ENCODE assay signal across 8 cellular contexts in genomic region chr7:44131173-44132009, GRCh38. TPM values are rescaled to one million over a fixed set of nuclear protein-coding genes. Genes with fewer than 3 reads are reported as not detected.
A peak's percentile ranks its signal among the peaks of the same experiment; 100 is the strongest.
DNase-seq lines count a peak whose midpoint lies in the region; ATAC-seq and TF ChIP-seq lines count a peak whose summit lies in the region.

No MANE protein-coding gene starts in this region.

- H3K9me3 ChIP-seq in DOHH2 (ENCODE audit: control insufficient read depth, insufficient read depth, low read length) (no peaks in the 10 kb centered on the region), liver (ENCODE audit: control insufficient read depth in 4 of 4, low read length in 3 of 4) (no peaks in the 10 kb centered on the region)

- H3K27me3 Mint-ChIP-seq in activated CD8-positive, alpha-beta T cell treated with anti-CD3 and anti-CD28 coated beads, Interleukin-2, amount 10 ng/mL, durations not matched to agents 7 days and 5 days (ENCODE audit: low read depth), result peaks cover 7% of the 10 kb centered on the region
- no peaks in the 10 kb centered on the region for H3K27me3 Mint-ChIP-seq in naive thymus-derived CD8-positive, alpha-beta T cell

- no peak overlapping the region for H3K27ac Mint-ChIP-seq in activated CD8-positive, alpha-beta T cell treated with anti-CD3 and anti-CD28 coated beads, Interleukin-2, amount 10 ng/mL, durations not matched to agents 7 days and 5 days
- no peak overlapping the region for H3K27ac Mint-ChIP-seq in naive thymus-derived CD8-positive, alpha-beta T cell

- H3K9ac ChIP-seq in liver (ENCODE audit: low read depth in 1 of 2, low read length in 2 of 2), result no peak overlapping the region

- H3K9me3 Mint-ChIP-seq in activated CD8-positive, alpha-beta T cell treated with anti-CD3 and anti-CD28 coated beads, Interleukin-2, amount 10 ng/mL, durations not matched to agents 7 days and 5 days (ENCODE audit: insufficient read depth), result no peaks in the 10 kb centered on the region
- H3K9me3 Mint-ChIP-seq in naive thymus-derived CD8-positive, alpha-beta T cell, result no peaks in the 10 kb centered on the region

- no peaks in the 10 kb centered on the region for H3K79me2 ChIP-seq in DOHH2 (ENCODE audit: control insufficient read depth, low read length)

- 69% methylated on average over 12 of the region's 12 CpGs for WGBS in liver

- H3K36me3 Mint-ChIP-seq in activated CD8-positive, alpha-beta T cell treated with anti-CD3 and anti-CD28 coated beads, Interleukin-2, amount 10 ng/mL, durations not matched to agents 7 days and 5 days (ENCODE audit: low read depth), result no peaks in the 10 kb centered on the region
- no peaks in the 10 kb centered on the region for H3K36me3 Mint-ChIP-seq in naive thymus-derived CD8-positive, alpha-beta T cell

- peak; percentile 97 to 99 for TF ChIP-seq RAD21 in liver (IDR thresholded peaks at IDR 0.05)

- TF ChIP-seq CTCF in DOHH2 (IDR thresholded peaks at IDR 0.05; ENCODE audit: low read depth, low read length, poor library complexity, severe bottlenecking) (peak; percentile 55), LNCaP clone FGC (IDR thresholded peaks at IDR 0.05; ENCODE audit: control insufficient read depth, extremely low read depth, insufficient read depth) (peak; percentile 29; the same call in 1 of the 2 replicates), liver (IDR thresholded peaks at IDR 0.05; ENCODE audit: low read depth, low read length, missing input control) (peak; percentile 84)

- peaks cover 8% of the 10 kb centered on the region for H3F3A ChIP-seq in DOHH2 (ENCODE audit: control insufficient read depth, insufficient read depth)

- H3K36me3 ChIP-seq in DOHH2 (ENCODE audit: control insufficient read depth, low read length) (no peaks in the 10 kb centered on the region), liver (ENCODE audit: control insufficient read depth in 4 of 4, insufficient read depth in 3 of 4, low read depth in 1 of 4, low read length in 3 of 4) (no peaks in the 10 kb centered on the region)

- no peak overlapping the region for H3K4me3 ChIP-seq in DOHH2 (ENCODE audit: low read length)
- H3K4me3 ChIP-seq in LNCaP clone FGC (ENCODE audit: low read depth, low read length), result no peak overlapping the region
- H3K4me3 ChIP-seq in liver (ENCODE audit: low read depth in 1 of 3, low read length in 3 of 3), result no peak overlapping the region

- H3K27me3 ChIP-seq in DOHH2 (ENCODE audit: control insufficient read depth, low read length), result no peaks in the 10 kb centered on the region
- no peaks in the 10 kb centered on the region for H3K27me3 ChIP-seq in liver (ENCODE audit: control insufficient read depth in 4 of 4, insufficient read depth in 4 of 4, low read length in 3 of 4)

- no peaks in the 10 kb centered on the region for H3K9me2 ChIP-seq in DOHH2 (replicated peaks; ENCODE audit: control insufficient read depth, low read length)

- POLR2A ChIA-PET in activated CD8-positive, alpha-beta T cell treated with anti-CD3 and anti-CD28 coated beads, Interleukin-2, amount 10 ng/mL, durations not matched to agents 7 days and 5 days (lab: Charles Lee), result no interaction called here
- POLR2A ChIA-PET in naive thymus-derived CD8-positive, alpha-beta T cell (lab: Charles Lee), result interaction anchor here (1.1 kb wide), 1 partner anchor 22 kb away, joined by 4 read pairs; no protein-coding TSS in a partner anchor

- H3K27ac ChIP-seq in DOHH2 (ENCODE audit: low read depth, low read length) (no peak overlapping the region), liver (ENCODE audit: low read depth in 1 of 2, low read length in 2 of 2) (peak overlapping the region in 1 of 2 donors; percentile 40)

- H3K4me2 ChIP-seq in DOHH2 (ENCODE audit: low read length), result no peak overlapping the region

- H3K4me1 Mint-ChIP-seq in activated CD8-positive, alpha-beta T cell treated with anti-CD3 and anti-CD28 coated beads, Interleukin-2, amount 10 ng/mL, durations not matched to agents 7 days and 5 days (ENCODE audit: low read depth), result peaks cover 19% of the 10 kb centered on the region
- H3K4me1 Mint-ChIP-seq in naive thymus-derived CD8-positive, alpha-beta T cell, result peaks cover 0 to 2% (median 0%) of the 10 kb centered on the region in 4 donors

- CTCF ChIA-PET in activated CD8-positive, alpha-beta T cell treated with anti-CD3 and anti-CD28 coated beads, Interleukin-2, amount 10 ng/mL, durations not matched to agents 7 days and 5 days (lab: Charles Lee), result interaction anchor here (0.6 to 1.8 kb wide), 5 partner anchors 9 to 83 kb away, joined by 3 to 5 read pairs (median 3); partner anchors contain the start of gene POLD2

- peak; percentile 31 for DNase-seq in LNCaP clone FGC (ENCODE audit: low read depth)
- DNase-seq in activated CD8-positive, alpha-beta T cell treated with anti-CD3 and anti-CD28 coated beads, Interleukin-2, amount 10 ng/mL, durations not matched to agents 7 days and 5 days, result no peak
- DNase-seq in NCI-H446 treated with DMSO at 0.1 percent for 48 hours (lab: John Stamatoyannopoulos, UW), result no peak
- no peak for DNase-seq in foreskin melanocyte
- no peak for DNase-seq in naive thymus-derived CD8-positive, alpha-beta T cell
- no peak for DNase-seq in C1 segment of cervical spinal cord (lab: John Stamatoyannopoulos, UW)

- ATAC-seq in activated CD8-positive, alpha-beta T cell treated with anti-CD3 and anti-CD28 coated beads, Interleukin-2, amount 10 ng/mL, durations not matched to agents 7 days and 5 days, result peak; percentile 50
- ATAC-seq in naive thymus-derived CD8-positive, alpha-beta T cell, result no peak

- H4K20me1 ChIP-seq in DOHH2 (ENCODE audit: control insufficient read depth, insufficient read depth, low read depth, low read length), result no peaks in the 10 kb centered on the region

- H3K4me1 ChIP-seq in DOHH2 (ENCODE audit: control insufficient read depth, low read length), result peaks cover 29% of the 10 kb centered on the region
- H3K4me1 ChIP-seq in liver (ENCODE audit: control insufficient read depth in 4 of 4, insufficient read depth in 4 of 4, low read length in 3 of 4), result peaks cover 2 to 13% (median 8%) of the 10 kb centered on the region in 4 donors

- no peak overlapping the region for H3K4me3 Mint-ChIP-seq in activated CD8-positive, alpha-beta T cell treated with anti-CD3 and anti-CD28 coated beads, Interleukin-2, amount 10 ng/mL, durations not matched to agents 7 days and 5 days
- no peak overlapping the region for H3K4me3 Mint-ChIP-seq in naive thymus-derived CD8-positive, alpha-beta T cell

TF ChIP-seq in liver, 16 proteins besides CTCF, POLR2A, EP300 and RAD21 (continues in another document):
- TF ChIP-seq GABPA (IDR thresholded peaks at IDR 0.05 in 1 of 2, conservative IDR thresholded peaks at IDR 0.05 in 1 of 2), result peak in 1 of 2 donors; percentile 70

RNA-seq across cellular contexts. Expression of gene POLD2, which starts 8.0 kb away (rescaled TPM):
- total RNA-seq in activated CD8-positive, alpha-beta T cell treated with anti-CD3 and anti-CD28 coated beads, Interleukin-2, amount 10 ng/mL, durations not matched to agents 7 days and 5 days, result 100 to 1,000 TPM; 134 to 135 TPM
- total RNA-seq in liver, result 10 to 100 TPM; 53.9 to 85.0 TPM
- polyA plus RNA-seq in liver, result 100 to 1,000 TPM in 1 of 2 donors, 10 to 100 TPM in 1; 85.7 to 101 TPM
- total RNA-seq in naive thymus-derived CD8-positive, alpha-beta T cell, result 10 to 100 TPM; 70.5 to 72.4 TPM
- 100 to 1,000 TPM in 1 of 3 donors, 10 to 100 TPM in 2; 64.3 to 102 (median 89.4) TPM for polyA plus RNA-seq in naive thymus-derived CD8-positive, alpha-beta T cell

RNA-seq across cellular contexts. Expression of gene MYL7, which starts 9.7 kb away (rescaled TPM):
- total RNA-seq in activated CD8-positive, alpha-beta T cell treated with anti-CD3 and anti-CD28 coated beads, Interleukin-2, amount 10 ng/mL, durations not matched to agents 7 days and 5 days, result not detected
- not detected for total RNA-seq in liver
- not detected for polyA plus RNA-seq in liver
- total RNA-seq in naive thymus-derived CD8-positive, alpha-beta T cell, result not detected
- not detected for polyA plus RNA-seq in naive thymus-derived CD8-positive, alpha-beta T cell

RNA-seq across cellular contexts. Expression of gene AEBP1, which starts 27.2 kb away (rescaled TPM):
- total RNA-seq in activated CD8-positive, alpha-beta T cell treated with anti-CD3 and anti-CD28 coated beads, Interleukin-2, amount 10 ng/mL, durations not matched to agents 7 days and 5 days, result 10 to 100 TPM; 13.0 to 15.7 TPM
- 10 to 100 TPM in 1 of 2 donors, 1 to 10 TPM in 1; 3.4 to 13.3 TPM for total RNA-seq in liver
- 10 to 100 TPM in 1 of 2 donors, 1 to 10 TPM in 1; 3.8 to 11.5 TPM for polyA plus RNA-seq in liver
- 10 to 100 TPM; 37.1 to 38.5 TPM for total RNA-seq in naive thymus-derived CD8-positive, alpha-beta T cell
- polyA plus RNA-seq in naive thymus-derived CD8-positive, alpha-beta T cell, result 10 to 100 TPM in 1 of 3 donors, 1 to 10 TPM in 2; 2.4 to 10.4 (median 4.2) TPM

RNA-seq across cellular contexts. Expression of gene POLM, which starts 49.1 kb away (rescaled TPM):
- 10 to 100 TPM; 37.3 to 37.9 TPM for total RNA-seq in activated CD8-positive, alpha-beta T cell treated with anti-CD3 and anti-CD28 coated beads, Interleukin-2, amount 10 ng/mL, durations not matched to agents 7 days and 5 days
- 10 to 100 TPM in 1 of 2 donors, 1 to 10 TPM in 1; 6.9 to 24.0 TPM for total RNA-seq in liver
- 1 to 10 TPM; 9.1 to 9.4 TPM for polyA plus RNA-seq in liver
- total RNA-seq in naive thymus-derived CD8-positive, alpha-beta T cell, result 100 to 1,000 TPM in 1 of 2 experiments, 10 to 100 TPM in 1; 96.4 to 106 TPM
- polyA plus RNA-seq in naive thymus-derived CD8-positive, alpha-beta T cell, result 10 to 100 TPM; 11.1 to 24.8 (median 15.0) TPM

RNA-seq across cellular contexts. Expression of gene GCK, which starts 57.8 kb away (rescaled TPM):
- not detected for total RNA-seq in activated CD8-positive, alpha-beta T cell treated with anti-CD3 and anti-CD28 coated beads, Interleukin-2, amount 10 ng/mL, durations not matched to agents 7 days and 5 days
- total RNA-seq in liver, result under 1 TPM; 0.09 to 0.67 TPM
- 10 to 100 TPM in 1 of 2 donors, under 1 TPM in 1; 0.22 to 12.7 TPM for polyA plus RNA-seq in liver
- 1 to 10 TPM in 1 of 2 experiments, under 1 TPM in 1; 0.58 to 1.2 TPM for total RNA-seq in naive thymus-derived CD8-positive, alpha-beta T cell
- 1 to 10 TPM in 2 of 3 donors, under 1 TPM in 1; 0.62 to 4.8 (median 1.2) TPM for polyA plus RNA-seq in naive thymus-derived CD8-positive, alpha-beta T cell

Comparison
In these comparisons a context has a peak if more than half of its experiments do, and no peak if none do; other contexts are left out.
1. CTCF ChIP-seq: peak in every context shown above with its lines; median percentile 84 in liver; 55 in DOHH2; 29 in LNCaP clone FGC.